Comparison of ENCODE assay signal across 24 cellular contexts in the genomic region with DNA sequence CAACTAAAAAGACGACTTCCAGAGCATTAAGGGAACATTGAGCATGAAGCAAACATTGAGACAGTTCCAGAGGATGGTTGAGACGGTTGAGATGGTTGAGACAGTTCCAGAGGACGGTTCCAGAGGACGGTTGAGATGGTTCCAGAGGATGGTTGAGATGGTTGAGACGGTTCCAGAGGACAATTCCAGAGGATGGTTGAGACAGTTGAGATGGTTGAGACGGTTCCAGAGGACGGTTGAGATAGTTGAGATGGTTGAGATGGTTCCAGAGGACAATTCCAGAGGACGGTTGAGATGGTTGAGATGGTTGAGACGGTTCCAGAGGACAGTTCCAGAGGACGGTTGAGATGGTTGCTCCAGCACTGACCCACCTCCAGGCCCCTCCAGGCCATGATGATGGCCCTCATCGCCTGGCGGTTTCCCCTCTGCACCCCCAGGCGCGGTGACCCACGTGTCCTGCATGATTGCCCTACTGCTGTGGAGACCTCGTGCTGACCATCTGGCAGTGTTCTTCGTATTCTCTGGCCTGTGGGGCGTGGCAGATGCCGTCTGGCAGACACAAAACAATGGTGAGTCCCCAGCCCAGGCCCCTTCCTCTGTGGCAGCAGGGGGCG. TPM values are rescaled to one million over a fixed set of nuclear protein-coding genes. Genes with fewer than 3 reads are reported as not detected.
DNase-seq lines count a peak whose midpoint lies in the region; ATAC-seq, FAIRE-seq and TF ChIP-seq lines count a peak whose summit lies in the region.
"Had no signal": no experiment of that assay in that cellular context is flagged by ENCODE, and none has a peak within 500 bp of the region (broad histone marks: within the 10 kb centered on the region; RNA-seq: fewer than 3 reads in every experiment).

No MANE protein-coding gene starts in this region.

- no peak overlapping the region for H3K4ac ChIP-seq in H1 (replicated peaks; ENCODE audit: insufficient read length, low read depth, low read length)

- 0 out of 2 replicates have a peak overlapping the region, but pooled peaks have one; percentile 50 for H2BK12ac ChIP-seq in H1 (ENCODE audit: low read depth, low read length)

- CTCF ChIA-PET in Caco-2 (lab: Charles Lee) = no interaction called here
- CTCF ChIA-PET in H1 (lab: Charles Lee; ENCODE audit: partially characterized antibody) = no interaction called here

- peak overlapping the region; percentile 30 for H4K91ac ChIP-seq in H1 (replicated peaks; ENCODE audit: insufficient read length, low read length)

- H3K14ac ChIP-seq in H1 (ENCODE audit: insufficient read length) = no peak overlapping the region

- no peak overlapping the region for H4K8ac ChIP-seq in H1 (ENCODE audit: extremely low read depth, insufficient read depth, low read length)

- no peak overlapping the region for H3K56ac ChIP-seq in H1 (replicated peaks; ENCODE audit: insufficient read length, low read depth, low read length)

- no peaks in the 10 kb centered on the region for H3K9me3 Mint-ChIP-seq in activated naive CD8-positive, alpha-beta T cell (ENCODE audit: low read depth)
- H3K9me3 Mint-ChIP-seq in activated naive CD8-positive, alpha-beta T cell treated with anti-CD3 and anti-CD28 coated beads for 36 hours = no peaks in the 10 kb centered on the region
- H3K9me3 Mint-ChIP-seq in Caco-2 (ENCODE audit: unreplicated experiment) = peaks cover 9% of the 10 kb centered on the region
- H3K9me3 Mint-ChIP-seq in type B pancreatic cell = peaks cover 5% of the 10 kb centered on the region
- H3K9me3 Mint-ChIP-seq: CD4-positive, alpha-beta T cell; CD8-positive, alpha-beta memory T cell had no signal

- no peak for TF ChIP-seq POLR2A in H1 (IDR thresholded peaks at IDR 0.05; ENCODE audit: control extremely low read depth in 1 of 2, low read depth in 2 of 2, low read length in 2 of 2)

- H3K27ac Mint-ChIP-seq in activated naive CD8-positive, alpha-beta T cell = peak overlapping the region; percentile 25
- no peak overlapping the region for H3K27ac Mint-ChIP-seq in activated naive CD8-positive, alpha-beta T cell treated with anti-CD3 and anti-CD28 coated beads for 36 hours
- H3K27ac Mint-ChIP-seq in Caco-2 (ENCODE audit: unreplicated experiment) = peak overlapping the region; percentile 80
- H3K27ac Mint-ChIP-seq in type B pancreatic cell = peak overlapping the region; percentile 44
- H3K27ac Mint-ChIP-seq: CD14-positive monocyte; CD4-positive, alpha-beta T cell; CD8-positive, alpha-beta memory T cell; GM23338 had no signal

- no peak for DNase-seq in activated naive CD8-positive, alpha-beta T cell treated with anti-CD3 and anti-CD28 coated beads for 36 hours
- DNase-seq in Caco-2 (no peak), H1 (ENCODE audit: low read depth in 1 of 2, low spot score in 2 of 2) (no peak), type B pancreatic cell (ENCODE audit: extremely low spot score, unreplicated experiment) (no peak), T-helper 2 cell (no peak)
- DNase-seq: AML-193; BE2C; Calu3; CD4-positive, alpha-beta T cell; CD8-positive, alpha-beta memory T cell; DMS53; DND-41 had no signal

- no peak for TF ChIP-seq RAD21 in H1 (IDR thresholded peaks at IDR 0.05 in 1 of 2, conservative IDR thresholded peaks at IDR 0.05 in 1 of 2; ENCODE audit: low read depth in 2 of 2, low read length in 2 of 2)

- no peak overlapping the region for H3K18ac ChIP-seq in H1 (ENCODE audit: extremely low read depth, low read length)

- H3K4me2 ChIP-seq in H1 (ENCODE audit: insufficient read depth in 1 of 2, low read depth in 2 of 2, low read length in 2 of 2) = no peak overlapping the region
- H3K4me2 ChIP-seq: BLaER1 treated with 17β-estradiol and CSF1 and Interleukin-3, amounts not matched to agents 10 nM and 100 nM; GM23338 had no signal

- no peak overlapping the region for H2AFZ ChIP-seq in H1 (ENCODE audit: low read length)
- H2AFZ ChIP-seq: GM23338 had no signal

- POLR2A ChIA-PET in Caco-2 (lab: Charles Lee) (interaction anchor here (0.6 kb wide), 1 partner anchor 43 kb away, joined by 9 read pairs; no protein-coding TSS in a partner anchor), H1 (lab: Charles Lee; ENCODE audit: partially characterized antibody) (no interaction called here)

- no peak overlapping the region for H3K27ac ChIP-seq in H1 (ENCODE audit: low read depth, low read length)
- H3K27ac ChIP-seq: 22Rv1; BLaER1 treated with 17β-estradiol and CSF1 and Interleukin-3, amounts not matched to agents 10 nM and 100 nM had no signal

- H3K27me3 Mint-ChIP-seq in activated naive CD8-positive, alpha-beta T cell = no peaks in the 10 kb centered on the region
- H3K27me3 Mint-ChIP-seq in activated naive CD8-positive, alpha-beta T cell treated with anti-CD3 and anti-CD28 coated beads for 36 hours = no peaks in the 10 kb centered on the region
- H3K27me3 Mint-ChIP-seq in Caco-2 (ENCODE audit: insufficient read depth, unreplicated experiment) (no peaks in the 10 kb centered on the region), type B pancreatic cell (peaks cover 15% of the 10 kb centered on the region)

- H2BK20ac ChIP-seq in H1 (ENCODE audit: low read length) = no peak overlapping the region

- H3K9me3 ChIP-seq in Caco-2 = no peaks in the 10 kb centered on the region
- peaks cover 3% of the 10 kb centered on the region in 2 experiments; a peak in 2 of 4 replicates for H3K9me3 ChIP-seq in H1 (ENCODE audit: insufficient read depth in 2 of 2, low read depth in 1 of 2, low read length in 1 of 2)
- H3K9me3 ChIP-seq: BE2C; BLaER1 treated with 17β-estradiol and CSF1 and Interleukin-3, amounts not matched to agents 10 nM and 100 nM; HAP-1 had no signal

- FAIRE-seq in H1 (lab: Jason Lieb, UNC) = no peak
- FAIRE-seq: A204.1, G401.6, GM12892, H54 had no signal

- H2AK5ac ChIP-seq in H1 (ENCODE audit: low read depth, low read length) = no peak overlapping the region

- no peak for TF ChIP-seq EP300 in H1 (IDR thresholded peaks at IDR 0.05; ENCODE audit: borderline replicate concordance in 1 of 2, low read depth in 2 of 2, low read length in 2 of 2)

- H2BK120ac ChIP-seq in H1 (replicated peaks; ENCODE audit: low read depth, low read length) = no peak overlapping the region

- 0 out of 2 replicates have a peak, but pooled peaks cover 1% of the 10 kb centered on the region for H3K23me2 ChIP-seq in H1 (ENCODE audit: low read depth, low read length)

- H3K27me3 ChIP-seq in Caco-2 (replicated peaks; ENCODE audit: control insufficient read depth, insufficient read depth, low read length) (no peaks in the 10 kb centered on the region), H1 (replicated peaks in 1 of 4; ENCODE audit: control insufficient read depth in 3 of 4, extremely low read depth in 1 of 4, insufficient read depth in 3 of 4, low read length in 3 of 4) (peaks cover 0 to 2% (median 0%) of the 10 kb centered on the region in 4 experiments; a peak in 2 of 7 replicates)
- H3K27me3 ChIP-seq: BE2C; BLaER1 treated with 17β-estradiol and CSF1 and Interleukin-3, amounts not matched to agents 10 nM and 100 nM had no signal

- TF ChIP-seq CTCF in Caco-2 (IDR thresholded peaks at IDR 0.05; ENCODE audit: insufficient read depth in 1 of 2, low read depth in 1 of 2, low read length in 1 of 2, severe bottlenecking in 1 of 2, unreplicated experiment in 1 of 2) (no peak), H1 (IDR thresholded peaks at IDR 0.05; ENCODE audit: control extremely low read depth in 1 of 3, insufficient read depth in 1 of 3, low read depth in 1 of 3, low read length in 3 of 3) (no peak), type B pancreatic cell (conservative IDR thresholded peaks at IDR 0.05) (no peak)

- no peaks in the 10 kb centered on the region for H3K79me2 ChIP-seq in H1 (ENCODE audit: control insufficient read depth in 1 of 2, insufficient read depth in 2 of 2, low read length in 2 of 2)

- WGBS in H1 (ENCODE audit: extremely low coverage in 1 of 2, insufficient coverage in 1 of 2, insufficient read length in 1 of 2, insufficient replicate concordance in 2 of 2, low coverage in 1 of 2, low lambda C conversion rate in 2 of 2, missing lambda C conversion rate in 1 of 2), 2 experiments = 87% methylated on average over 20 of the region's 20 CpGs; no CpG with 5 or more reads in 1 of the 2 experiments

- peaks cover 4% of the 10 kb centered on the region for H3K36me3 ChIP-seq in Caco-2 (ENCODE audit: control insufficient read depth, insufficient read depth, low read length)
- H3K36me3 ChIP-seq in H1 (ENCODE audit: control insufficient read depth in 2 of 4, insufficient read depth in 4 of 4, low read length in 3 of 4) = no peaks in the 10 kb centered on the region
- H3K36me3 ChIP-seq: BE2C; BLaER1 treated with 17β-estradiol and CSF1 and Interleukin-3, amounts not matched to agents 10 nM and 100 nM; HAP-1 had no signal

- no peak overlapping the region for H4K5ac ChIP-seq in H1 (ENCODE audit: insufficient read length, low read depth, low read length)

- peak overlapping the region; percentile 25; the same call in 1 of the 2 replicates for H2BK15ac ChIP-seq in H1 (ENCODE audit: low read length)

- H4K20me1 ChIP-seq in H1 (replicated peaks in 1 of 2; ENCODE audit: control insufficient read depth in 1 of 2, insufficient read depth in 2 of 2, low read length in 2 of 2) = no peaks in the 10 kb centered on the region
- H4K20me1 ChIP-seq: BLaER1 treated with 17β-estradiol and CSF1 and Interleukin-3, amounts not matched to agents 10 nM and 100 nM had no signal

- H3K4me3 ChIP-seq in Caco-2 (ENCODE audit: low read depth, low read length) (no peak overlapping the region), H1 (ENCODE audit: extremely low read depth in 1 of 4, insufficient read depth in 2 of 4, low read depth in 3 of 4, low read length in 4 of 4) (no peak overlapping the region)
- H3K4me3 ChIP-seq: BLaER1 treated with 17β-estradiol and CSF1 and Interleukin-3, amounts not matched to agents 10 nM and 100 nM; GM23338; HAP-1 had no signal

- intact Hi-C loops in Caco-2 (cut with micrococcal nuclease; ENCODE audit: unreplicated experiment) = no loop called here

- H2BK5ac ChIP-seq in H1 (ENCODE audit: low read depth, low read length) = no peak overlapping the region

- H3K23ac ChIP-seq in H1 (ENCODE audit: insufficient read length) = no peak overlapping the region

- no peak for ATAC-seq in HG03108 (IDR thresholded peaks at IDR 0.05; ENCODE audit: unreplicated experiment)
- ATAC-seq: GM23338 had no signal

- H3K9ac ChIP-seq in H1 (replicated peaks in 1 of 4; ENCODE audit: extremely low read depth in 1 of 4, low read depth in 3 of 4, low read length in 3 of 4) = no peak overlapping the region
- H3K9ac ChIP-seq: BLaER1 treated with 17β-estradiol and CSF1 and Interleukin-3, amounts not matched to agents 10 nM and 100 nM had no signal

- H3K4me3 Mint-ChIP-seq in activated naive CD8-positive, alpha-beta T cell = no peak overlapping the region
- H3K4me3 Mint-ChIP-seq in activated naive CD8-positive, alpha-beta T cell treated with anti-CD3 and anti-CD28 coated beads for 36 hours = no peak overlapping the region
- H3K4me3 Mint-ChIP-seq in Caco-2 (ENCODE audit: unreplicated experiment) = no peak overlapping the region
- H3K4me3 Mint-ChIP-seq in type B pancreatic cell = no peak overlapping the region
- H3K4me3 Mint-ChIP-seq: CD14-positive monocyte; CD4-positive, alpha-beta T cell; CD8-positive, alpha-beta memory T cell; GM23338 had no signal

- no TSS peak for BruUV-seq in Caco-2 (replicated peaks; lab: Mats Ljungman, UMichigan)

- no peaks in the 10 kb centered on the region for H3K79me1 ChIP-seq in H1 (ENCODE audit: low read depth, low read length)

- H3K4me1 ChIP-seq in Caco-2 (peaks cover 37% of the 10 kb centered on the region), H1 (replicated peaks in 1 of 4; ENCODE audit: control insufficient read depth in 3 of 4, insufficient read depth in 4 of 4, low read length in 3 of 4) (peaks cover 0 to 21% (median 4%) of the 10 kb centered on the region in 4 experiments; a peak in 6 of 7 replicates)
- H3K4me1 ChIP-seq: BE2C; BLaER1 treated with 17β-estradiol and CSF1 and Interleukin-3, amounts not matched to agents 10 nM and 100 nM; HAP-1 had no signal

- H3K36me3 Mint-ChIP-seq in activated naive CD8-positive, alpha-beta T cell = no peaks in the 10 kb centered on the region
- no peaks in the 10 kb centered on the region for H3K36me3 Mint-ChIP-seq in activated naive CD8-positive, alpha-beta T cell treated with anti-CD3 and anti-CD28 coated beads for 36 hours
- H3K36me3 Mint-ChIP-seq in Caco-2 (ENCODE audit: insufficient read depth, unreplicated experiment) (peaks cover 63% of the 10 kb centered on the region), type B pancreatic cell (peaks cover 3% of the 10 kb centered on the region)
- H3K36me3 Mint-ChIP-seq: CD14-positive monocyte; CD8-positive, alpha-beta memory T cell had no signal

- H3K4me1 Mint-ChIP-seq in activated naive CD8-positive, alpha-beta T cell (ENCODE audit: low read depth) = no peaks in the 10 kb centered on the region
- no peaks in the 10 kb centered on the region for H3K4me1 Mint-ChIP-seq in activated naive CD8-positive, alpha-beta T cell treated with anti-CD3 and anti-CD28 coated beads for 36 hours
- H3K4me1 Mint-ChIP-seq in Caco-2 (ENCODE audit: low read depth, unreplicated experiment) (peaks cover 46% of the 10 kb centered on the region), type B pancreatic cell (ENCODE audit: unreplicated experiment) (peaks cover 13% of the 10 kb centered on the region)
- H3K4me1 Mint-ChIP-seq: CD14-positive monocyte; CD8-positive, alpha-beta memory T cell had no signal

RNA-seq across cellular contexts. Expression of gene UNC93A, which starts 16.3 kb away (rescaled TPM):
- not detected for total RNA-seq in activated naive CD8-positive, alpha-beta T cell treated with anti-CD3 and anti-CD28 coated beads for 36 hours
- 32.3 and 36.1 TPM in 2 replicates for total RNA-seq in Caco-2 (2022)
- total RNA-seq in H1 (2021; fragmentation: NEBNext Ultra II Directional; extraction: Animal tissue kit (Norgen Biotek cat#: 25700)) = not detected in 2 replicates
- 0.31 and 0.39 TPM in 2 replicates for polyA plus RNA-seq in H1 (2011; rRNA removed)
- polyA plus RNA-seq in H1 (2011; cell fraction: cytosol; rRNA removed) = 0.67 TPM
- 0.47 TPM for polyA plus RNA-seq in H1 (2011; cell fraction: nucleus; rRNA removed)
- polyA plus RNA-seq in H1 (2012, experiment 1 of 2) = 0.16 to 0.58 TPM (median 0.23 TPM) in 4 replicates
- polyA plus RNA-seq in H1 (2012, experiment 2 of 2) = 0.20 TPM
- 0.12 TPM for polyA plus RNA-seq in H1 (2013, experiment 1 of 2)
- polyA plus RNA-seq in H1 (2013, experiment 2 of 2) = 0.07 TPM
- polyA minus RNA-seq in H1 (2011; rRNA and poly(A)+ RNA removed) = not detected in 2 replicates
- polyA minus RNA-seq in H1 (2011; cell fraction: cytosol; rRNA and poly(A)+ RNA removed) = not detected
- not detected for polyA minus RNA-seq in H1 (2011; cell fraction: nucleus; rRNA and poly(A)+ RNA removed)
- total RNA-seq in type B pancreatic cell (ENCODE audit: low replicate concordance) = 3.7 and 11.2 TPM in 2 replicates
- total RNA-seq: Calu3; CD4-positive, alpha-beta T cell; CD8-positive, alpha-beta memory T cell had no signal
- polyA plus RNA-seq: AG04450; CD14-positive monocyte; CD8-positive, alpha-beta memory T cell had no signal

RNA-seq across cellular contexts. Expression of gene TTLL2, which starts 17.4 kb away (rescaled TPM):
- total RNA-seq in activated naive CD8-positive, alpha-beta T cell treated with anti-CD3 and anti-CD28 coated beads for 36 hours = not detected
- total RNA-seq in Caco-2 (2022) (0.12 TPM in 1 of 2 replicates, not detected in the other), type B pancreatic cell (ENCODE audit: low replicate concordance) (not detected in 2 replicates)
- total RNA-seq in H1 (2021; fragmentation: NEBNext Ultra II Directional; extraction: Animal tissue kit (Norgen Biotek cat#: 25700)) = not detected in 2 replicates
- not detected in 2 replicates for polyA plus RNA-seq in H1 (2011; rRNA removed)
- polyA plus RNA-seq in H1 (2011; cell fraction: cytosol; rRNA removed) = not detected
- not detected for polyA plus RNA-seq in H1 (2011; cell fraction: nucleus; rRNA removed)
- polyA plus RNA-seq in H1 (2012, experiment 1 of 2) = 0.31 to 0.41 TPM (median 0.38 TPM) in 4 replicates
- not detected for polyA plus RNA-seq in H1 (2012, experiment 2 of 2)
- polyA plus RNA-seq in H1 (2013, experiment 1 of 2) = not detected
- polyA plus RNA-seq in H1 (2013, experiment 2 of 2) = not detected
- polyA minus RNA-seq in H1 (2011; rRNA and poly(A)+ RNA removed) = not detected in 2 replicates
- polyA minus RNA-seq in H1 (2011; cell fraction: cytosol; rRNA and poly(A)+ RNA removed) = not detected
- not detected for polyA minus RNA-seq in H1 (2011; cell fraction: nucleus; rRNA and poly(A)+ RNA removed)
- total RNA-seq: Calu3; CD4-positive, alpha-beta T cell; CD8-positive, alpha-beta memory T cell; GM23338 had no signal
- polyA plus RNA-seq: AG04450; CD14-positive monocyte; CD8-positive, alpha-beta memory T cell; GM23338 had no signal
